8 cellular contexts compared by ENCODE assay signal in the genomic region with DNA sequence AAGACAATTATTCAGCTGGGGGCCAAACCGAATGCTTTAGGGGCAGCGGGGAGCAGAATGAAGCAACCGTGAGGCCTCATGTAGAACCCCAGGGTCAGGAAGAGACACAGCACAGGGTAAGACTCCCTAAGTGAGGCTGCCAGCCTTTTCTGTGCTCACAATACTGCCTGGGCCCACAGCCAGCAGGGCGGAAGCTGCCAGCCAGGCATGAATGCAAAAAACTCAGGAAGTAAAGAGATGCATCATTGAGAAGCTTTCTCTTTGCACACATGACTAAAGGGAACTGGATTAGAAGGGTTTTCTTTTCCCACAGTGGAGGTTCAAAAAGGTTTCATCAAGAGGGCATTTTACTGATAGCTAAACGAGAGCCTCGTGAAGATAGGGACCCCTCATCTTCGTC. TPM values are rescaled to one million over a fixed set of nuclear protein-coding genes. Genes with fewer than 3 reads are reported as not detected.
DNase-seq lines count a peak whose midpoint lies in the region; ATAC-seq and TF ChIP-seq lines count a peak whose summit lies in the region.

No MANE protein-coding gene starts in this region.

- H3K36me3 ChIP-seq in neural progenitor cell: no peaks in the 10 kb centered on the region
- no peaks in the 10 kb centered on the region for H3K36me3 ChIP-seq in CD8-positive, alpha-beta memory T cell (ENCODE audit: insufficient read depth, low read length)

- H3K4me3 ChIP-seq in epithelial cell of esophagus (ENCODE audit: low read length) (no peak overlapping the region), neural progenitor cell (no peak overlapping the region)
- no peak overlapping the region for H3K4me3 ChIP-seq in CD8-positive, alpha-beta memory T cell (ENCODE audit: low read length)

- H2AFZ ChIP-seq in neural progenitor cell (replicated peaks): no peak overlapping the region

- no peak overlapping the region for H3K4me3 Mint-ChIP-seq in neural progenitor cell
- no peak overlapping the region for H3K4me3 Mint-ChIP-seq in CD8-positive, alpha-beta memory T cell

- ATAC-seq in HG03342 (IDR thresholded peaks at IDR 0.05; ENCODE audit: unreplicated experiment) (no peak), HG03469 (IDR thresholded peaks at IDR 0.05; ENCODE audit: unreplicated experiment) (no peak)

- peak overlapping the region; percentile 50 for H3K27ac Mint-ChIP-seq in neural progenitor cell
- no peak overlapping the region for H3K27ac Mint-ChIP-seq in CD8-positive, alpha-beta memory T cell

- H3K9ac ChIP-seq in neural progenitor cell: no peak overlapping the region

- peaks cover 2% of the 10 kb centered on the region for H4K20me1 ChIP-seq in neural progenitor cell (ENCODE audit: low read depth)

- peaks cover 14% of the 10 kb centered on the region for H3K27me3 Mint-ChIP-seq in neural progenitor cell (ENCODE audit: insufficient read depth, low read depth)
- H3K27me3 Mint-ChIP-seq in CD8-positive, alpha-beta memory T cell: peaks cover 11 to 24% of the 10 kb centered on the region in 2 donors

- H3K4me2 ChIP-seq in neural progenitor cell: no peak overlapping the region

- H3K27ac ChIP-seq in neural progenitor cell: no peak overlapping the region
- H3K27ac ChIP-seq in CD8-positive, alpha-beta memory T cell (ENCODE audit: low read depth, low read length): no peak overlapping the region

- no peaks in the 10 kb centered on the region for H3K9me3 ChIP-seq in neural progenitor cell (ENCODE audit: low read depth)
- H3K9me3 ChIP-seq in CD8-positive, alpha-beta memory T cell (ENCODE audit: low read length): no peaks in the 10 kb centered on the region

- CTCF ChIA-PET in CD8-positive, alpha-beta memory T cell (lab: Charles Lee): interaction anchor here (1.0 kb wide), 1 partner anchor 8 kb away, joined by 4 read pairs; no protein-coding TSS in a partner anchor

- H3K27me3 ChIP-seq in neural progenitor cell: peaks cover 27% of the 10 kb centered on the region
- no peaks in the 10 kb centered on the region for H3K27me3 ChIP-seq in CD8-positive, alpha-beta memory T cell (ENCODE audit: insufficient read depth, low read length, poor library complexity, severe bottlenecking)

- H3K36me3 Mint-ChIP-seq in neural progenitor cell: no peaks in the 10 kb centered on the region
- H3K36me3 Mint-ChIP-seq in CD8-positive, alpha-beta memory T cell: no peaks in the 10 kb centered on the region

- no peaks in the 10 kb centered on the region for H3K79me2 ChIP-seq in neural progenitor cell (ENCODE audit: low read depth)

- TF ChIP-seq CTCF in epithelial cell of esophagus (IDR thresholded peaks at IDR 0.05; ENCODE audit: insufficient read depth, low read depth, low read length, missing control alignments) (no peak), neural progenitor cell (IDR thresholded peaks at IDR 0.05) (no peak)

- peak; percentile 37 for DNase-seq in DMS 273 treated with DMSO at 0.1 percent for 48 hours (lab: John Stamatoyannopoulos, UW)
- peak; percentile 38 for DNase-seq in NCI-H774 (lab: John Stamatoyannopoulos, UW)
- peak; percentile 87 for DNase-seq in epithelial cell of esophagus (ENCODE audit: low read depth)
- no peak for DNase-seq in neural progenitor cell (ENCODE audit: low spot score)
- DNase-seq in mesenteric fat pad (ENCODE audit: low spot score): no peak
- DNase-seq in CD8-positive, alpha-beta memory T cell: no peak

- H3K9me3 Mint-ChIP-seq in neural progenitor cell: no peaks in the 10 kb centered on the region
- H3K9me3 Mint-ChIP-seq in CD8-positive, alpha-beta memory T cell: no peaks in the 10 kb centered on the region

- no peaks in the 10 kb centered on the region for H3F3A ChIP-seq in neural progenitor cell (ENCODE audit: low read depth)

- POLR2A ChIA-PET in CD8-positive, alpha-beta memory T cell (lab: Charles Lee): no interaction called here

- peaks cover 40% of the 10 kb centered on the region for H3K4me1 Mint-ChIP-seq in neural progenitor cell
- no peaks in the 10 kb centered on the region for H3K4me1 Mint-ChIP-seq in CD8-positive, alpha-beta memory T cell

- H3K4me1 ChIP-seq in neural progenitor cell: peaks cover 14% of the 10 kb centered on the region
- no peaks in the 10 kb centered on the region for H3K4me1 ChIP-seq in CD8-positive, alpha-beta memory T cell (ENCODE audit: insufficient read depth, low read length)

RNA-seq across cellular contexts. Expression of gene CA12, which starts 33.3 kb away (rescaled TPM):
- total RNA-seq in neural progenitor cell (ENCODE audit: low replicate concordance) (0.45 and 0.81 TPM in 2 replicates), mesenteric fat pad (3.1 TPM)
- not detected for total RNA-seq in CD8-positive, alpha-beta memory T cell
- 0.08 TPM for polyA plus RNA-seq in CD8-positive, alpha-beta memory T cell

Comparison
In these comparisons a context has a peak if more than half of its experiments do, and no peak if none do; other contexts are left out.
1. DNase-seq: peak in DMS 273 treated with DMSO at 0.1 percent for 48 hours (single experiment), NCI-H774 (single experiment) and epithelial cell of esophagus (single experiment); none in neural progenitor cell (single experiment), mesenteric fat pad (single experiment) and CD8-positive, alpha-beta memory T cell (0 of 5).